In genomic region chr3:195911946-195912270, GRCh38 we compare ENCODE assay signal across 18 cellular contexts. TPM values are rescaled to one million over a fixed set of nuclear protein-coding genes. Genes with fewer than 3 reads are reported as not detected.
DNase-seq lines count a peak whose midpoint lies in the region; ATAC-seq and TF ChIP-seq lines count a peak whose summit lies in the region.
"Had no signal": no experiment of that assay in that cellular context is flagged by ENCODE, and none has a peak within 500 bp of the region (broad histone marks: within the 10 kb centered on the region; RNA-seq: fewer than 3 reads in every experiment).

No MANE protein-coding gene starts in this region.

- H3K9ac ChIP-seq in BLaER1 = 0 out of 2 replicates have a peak overlapping the region, but pooled peaks have one; percentile 6
- no peak overlapping the region for H3K9ac ChIP-seq in H9 (ENCODE audit: extremely low read depth, insufficient read length, low read length)

- H3K4me3 Mint-ChIP-seq in H9 (no peak overlapping the region), neural crest cell (peak overlapping the region; percentile 78)
- H3K4me3 Mint-ChIP-seq: activated CD4-positive, alpha-beta T cell treated with anti-CD3 and anti-CD28 coated beads for 36 hours; activated T-cell treated with anti-CD3 and anti-CD28 coated beads, Interleukin-2, amount 50 U/mL, for 24 hours; memory B cell had no signal

- H3K27ac ChIP-seq in BLaER1 (peak overlapping the region; percentile 18; the same call in 1 of the 2 replicates), H9 (ENCODE audit: insufficient read length, low read depth, low read length) (no peak overlapping the region), breast epithelium (peak overlapping the region; percentile 81 to 83)
- H3K27ac ChIP-seq: Peyer's patch, tibial artery had no signal

- H2BK20ac ChIP-seq in H9 (ENCODE audit: low read depth, low read length, poor library complexity, severe bottlenecking) = no peak overlapping the region

- H3K18ac ChIP-seq in H9 (ENCODE audit: insufficient read length, low read depth, low read length) = no peak overlapping the region

- H3K14ac ChIP-seq in H9 (ENCODE audit: insufficient read depth, low read length) = no peak overlapping the region

- H4K8ac ChIP-seq in H9 (replicated peaks; ENCODE audit: insufficient read length, low read depth, low read length) = no peak overlapping the region

- H3K4me1 Mint-ChIP-seq in H9 (peaks cover 37 to 45% of the 10 kb centered on the region in 2 experiments), neural crest cell (peaks cover 18% of the 10 kb centered on the region)

- no peak overlapping the region for H2BK120ac ChIP-seq in H9 (ENCODE audit: low read depth, low read length, poor library complexity, severe bottlenecking)

- peaks cover 56% of the 10 kb centered on the region for H3K4me1 ChIP-seq in BLaER1
- peaks cover 4% of the 10 kb centered on the region; the same call in 1 of the 2 replicates for H3K4me1 ChIP-seq in H9 (ENCODE audit: insufficient read depth, low read length)
- H3K4me1 ChIP-seq in breast epithelium = peaks cover 7 to 20% of the 10 kb centered on the region in 2 donors

- H3K36me3 Mint-ChIP-seq in H9 (ENCODE audit: insufficient read depth in 1 of 3, low read depth in 3 of 3) (no peaks in the 10 kb centered on the region; a peak in 3 of 7 replicates), neural crest cell (ENCODE audit: low read depth) (no peaks in the 10 kb centered on the region)
- H3K36me3 Mint-ChIP-seq: memory B cell had no signal

- H3K9me3 Mint-ChIP-seq in H9 (no peaks in the 10 kb centered on the region; a peak in 1 of 5 replicates), neural crest cell (no peaks in the 10 kb centered on the region)
- H3K9me3 Mint-ChIP-seq: activated T-cell treated with anti-CD3 and anti-CD28 coated beads, Interleukin-2, amount 50 U/mL, for 24 hours; memory B cell had no signal

- peak overlapping the region; percentile 55 to 79 (median 77); a peak in 3 of 7 replicates for H3K27ac Mint-ChIP-seq in H9
- no peak overlapping the region for H3K27ac Mint-ChIP-seq in neural crest cell (ENCODE audit: unreplicated experiment)
- H3K27ac Mint-ChIP-seq: activated CD4-positive, alpha-beta T cell treated with anti-CD3 and anti-CD28 coated beads for 36 hours; activated T-cell treated with anti-CD3 and anti-CD28 coated beads, Interleukin-2, amount 50 U/mL, for 24 hours; memory B cell had no signal

- no CpG with 5 or more reads among the region's 4 CpGs for WGBS in H9 (ENCODE audit: extremely low coverage, insufficient read length, low lambda C conversion rate)

- no peaks in the 10 kb centered on the region for H3K79me2 ChIP-seq in H9 (ENCODE audit: insufficient read depth, low read length)

- no peak overlapping the region for H3K56ac ChIP-seq in H9 (ENCODE audit: insufficient read length, low read depth, low read length)

- H3K4ac ChIP-seq in H9 (ENCODE audit: low read depth, low read length) = no peak overlapping the region

- H3K4me2 ChIP-seq in BLaER1 (peak overlapping the region; percentile 95), H9 (ENCODE audit: insufficient read depth, insufficient read length, low read length) (no peak overlapping the region)

- H3T11ph ChIP-seq in H9 (ENCODE audit: low read length) = no peak overlapping the region

- H3K23me2 ChIP-seq in H9 (ENCODE audit: insufficient read length, low read depth, low read length, poor library complexity, severe bottlenecking) = peaks cover 18% of the 10 kb centered on the region

- no peak overlapping the region for H2AFZ ChIP-seq in H9 (ENCODE audit: low read length)

- no peak overlapping the region for H2AK5ac ChIP-seq in H9 (ENCODE audit: insufficient read length, low read length)

- H2BK12ac ChIP-seq in H9 (ENCODE audit: insufficient read length, low read depth, low read length) = no peak overlapping the region

- peaks cover 17% of the 10 kb centered on the region for H4K20me1 ChIP-seq in BLaER1
- no peaks in the 10 kb centered on the region for H4K20me1 ChIP-seq in H9 (ENCODE audit: control insufficient read depth, insufficient read depth, insufficient read length)

- H3K9me3 ChIP-seq in BLaER1 = no peaks in the 10 kb centered on the region
- H3K9me3 ChIP-seq in H9 (ENCODE audit: control insufficient read depth, low read depth, low read length) = no peaks in the 10 kb centered on the region
- no peaks in the 10 kb centered on the region for H3K9me3 ChIP-seq in breast epithelium
- H3K9me3 ChIP-seq: Peyer's patch, tibial artery had no signal

- H2BK5ac ChIP-seq in H9 (ENCODE audit: insufficient read length, low read length) = no peak overlapping the region

- TF ChIP-seq CTCF in H9 (conservative IDR thresholded peaks at IDR 0.05) = no peak
- no peak for TF ChIP-seq CTCF in breast epithelium (IDR thresholded peaks at IDR 0.05)
- TF ChIP-seq CTCF in neural crest cell (conservative IDR thresholded peaks at IDR 0.05) = no peak

- H3K4me3 ChIP-seq in BLaER1 = no peak overlapping the region
- no peak overlapping the region for H3K4me3 ChIP-seq in breast epithelium
- H3K4me3 ChIP-seq: Peyer's patch, tibial artery had no signal

- ATAC-seq in HG02642 (IDR thresholded peaks at IDR 0.05; ENCODE audit: poor library complexity, unreplicated experiment) = no peak
- ATAC-seq: activated CD4-positive, alpha-beta T cell treated with anti-CD3 and anti-CD28 coated beads for 36 hours had no signal

- H3K36me3 ChIP-seq in BLaER1 (no peaks in the 10 kb centered on the region), breast epithelium (no peaks in the 10 kb centered on the region)
- H3K36me3 ChIP-seq: Peyer's patch, tibial artery had no signal

- DNase-seq in H9 (peak; percentile 45), breast epithelium (ENCODE audit: low spot score in 2 of 2) (peak in 1 of 2 donors; percentile 79), neural crest cell (ENCODE audit: low read depth, low spot score) (no peak), kidney tubule cell (ENCODE audit: low spot score) (no peak), NCI-H524 treated with DMSO at 0.1 percent for 48 hours (lab: John Stamatoyannopoulos, UW) (no peak)
- DNase-seq in activated T-cell treated with anti-CD3 and anti-CD28 coated beads, Interleukin-2, amount 50 U/mL, for 1 hour = no peak
- DNase-seq: activated CD4-positive, alpha-beta T cell treated with anti-CD3 and anti-CD28 coated beads for 36 hours; activated T-cell treated with anti-CD3 and anti-CD28 coated beads, Interleukin-2, amount 50 U/mL, for 24 hours; AML-193; NCI-H1105; NCI-H446; occipital lobe; Peyer's patch; T-helper 1 cell had no signal

- H3K27me3 Mint-ChIP-seq in H9 (ENCODE audit: low read depth) (peaks cover 16% of the 10 kb centered on the region), neural crest cell (ENCODE audit: low read depth) (peaks cover 19% of the 10 kb centered on the region)
- H3K27me3 Mint-ChIP-seq: activated T-cell treated with anti-CD3 and anti-CD28 coated beads, Interleukin-2, amount 50 U/mL, for 24 hours had no signal

- intact Hi-C loops in breast epithelium (cut with DNase I; ENCODE audit: low total_unique reads) = no loop called here

- H3K23ac ChIP-seq in H9 (ENCODE audit: insufficient read length, low read depth, low read length) = no peak overlapping the region

- no peak overlapping the region for H4K91ac ChIP-seq in H9 (ENCODE audit: insufficient read length, low read depth, low read length)

- H2BK15ac ChIP-seq in H9 (ENCODE audit: low read depth, low read length) = no peak overlapping the region

- no peaks in the 10 kb centered on the region for H3K27me3 ChIP-seq in BLaER1
- no peaks in the 10 kb centered on the region for H3K27me3 ChIP-seq in H9 (ENCODE audit: insufficient read depth, low read length)
- no peaks in the 10 kb centered on the region for H3K27me3 ChIP-seq in breast epithelium
- H3K27me3 ChIP-seq: Peyer's patch, tibial artery had no signal

- no peak for TF ChIP-seq POLR2A in breast epithelium (IDR thresholded peaks at IDR 0.05)

- H4K5ac ChIP-seq in H9 (ENCODE audit: insufficient read length, low read depth, low read length) = no peak overlapping the region

- no peaks in the 10 kb centered on the region for H3K79me1 ChIP-seq in H9 (ENCODE audit: insufficient read depth, low read depth, low read length, poor library complexity, severe bottlenecking)

RNA-seq across cellular contexts. Expression of gene TNK2, which starts 3.6 kb away (rescaled TPM):
- total RNA-seq in H9 (2021) = 34.5 and 35.3 TPM in 2 replicates
- 10 to 100 TPM; 13.1 to 28.7 (median 24.9) TPM for total RNA-seq in breast epithelium
- total RNA-seq in neural crest cell = 46.3 and 54.9 TPM in 2 replicates
